In the genomic region with DNA sequence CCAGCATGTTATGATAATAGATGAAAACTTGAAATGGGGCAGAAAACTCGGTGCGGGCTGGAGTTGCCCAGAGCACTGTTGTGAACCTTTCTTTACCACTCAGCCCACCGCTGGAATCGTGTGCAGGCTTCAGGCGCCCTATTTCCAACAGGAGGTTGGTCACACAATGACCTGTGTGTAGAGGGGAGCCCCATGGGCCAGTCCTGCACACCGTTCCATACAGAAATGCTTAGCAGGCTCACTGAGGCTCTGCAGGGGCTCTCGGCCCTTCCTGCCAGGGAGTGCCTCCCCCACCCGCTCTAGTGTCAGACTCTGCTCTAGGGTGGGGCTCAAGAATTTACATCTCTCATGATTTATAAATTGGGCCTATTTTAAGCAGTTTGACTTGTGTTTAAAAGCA, we compare ENCODE assay signal across 13 cellular contexts. TPM values are rescaled to one million over a fixed set of nuclear protein-coding genes. Genes with fewer than 3 reads are reported as not detected.
"Had no signal": no experiment of that assay in that cellular context is flagged by ENCODE, and none has a peak within 500 bp of the region (broad histone marks: within the 10 kb centered on the region; RNA-seq: fewer than 3 reads in every experiment).

No MANE protein-coding gene starts in this region.

- H3K9me3 ChIP-seq: colonic mucosa, upper lobe of right lung had no signal

- H3K4me3 ChIP-seq: cardiac muscle cell, colonic mucosa, upper lobe of right lung had no signal

- H3K27me3 ChIP-seq: cardiac muscle cell, colonic mucosa, upper lobe of right lung had no signal

- H3K27ac ChIP-seq: cardiac muscle cell, colonic mucosa, epithelial cell of prostate, upper lobe of right lung had no signal

- DNase-seq: activated effector memory CD4-positive, alpha-beta T cell treated with Interleukin-2 at 50 U/mL for 16 hours; activated T-cell treated with anti-CD3 and anti-CD28 coated beads, Interleukin-2, amount 50 U/mL, for 24 hours; colonic mucosa; effector memory CD4-positive, alpha-beta T cell; naive B cell; right cardiac atrium; stimulated activated CD4-positive, alpha-beta T cell treated with anti-CD3 and anti-CD28 coated beads, Interleukin-2, amount 100 ng/mL, for 24 hours; stimulated activated naive CD4-positive, alpha-beta T cell treated with Interleukin-2 at 50 U/mL for 16 hours; upper lobe of right lung had no signal

- H3K4me1 ChIP-seq: colonic mucosa had no signal

RNA-seq across cellular contexts. Expression of a gene that starts 42.1 kb away (rescaled TPM):
- total RNA-seq: activated naive CD4-positive, alpha-beta T cell treated with anti-CD3 and anti-CD28 coated beads, Interleukin-2, amount 50 U/mL, for 72 hours; cardiac muscle cell; lower leg skin; right cardiac atrium had no signal
